Comparison of ENCODE assay signal across 8 cellular contexts in the genomic region with DNA sequence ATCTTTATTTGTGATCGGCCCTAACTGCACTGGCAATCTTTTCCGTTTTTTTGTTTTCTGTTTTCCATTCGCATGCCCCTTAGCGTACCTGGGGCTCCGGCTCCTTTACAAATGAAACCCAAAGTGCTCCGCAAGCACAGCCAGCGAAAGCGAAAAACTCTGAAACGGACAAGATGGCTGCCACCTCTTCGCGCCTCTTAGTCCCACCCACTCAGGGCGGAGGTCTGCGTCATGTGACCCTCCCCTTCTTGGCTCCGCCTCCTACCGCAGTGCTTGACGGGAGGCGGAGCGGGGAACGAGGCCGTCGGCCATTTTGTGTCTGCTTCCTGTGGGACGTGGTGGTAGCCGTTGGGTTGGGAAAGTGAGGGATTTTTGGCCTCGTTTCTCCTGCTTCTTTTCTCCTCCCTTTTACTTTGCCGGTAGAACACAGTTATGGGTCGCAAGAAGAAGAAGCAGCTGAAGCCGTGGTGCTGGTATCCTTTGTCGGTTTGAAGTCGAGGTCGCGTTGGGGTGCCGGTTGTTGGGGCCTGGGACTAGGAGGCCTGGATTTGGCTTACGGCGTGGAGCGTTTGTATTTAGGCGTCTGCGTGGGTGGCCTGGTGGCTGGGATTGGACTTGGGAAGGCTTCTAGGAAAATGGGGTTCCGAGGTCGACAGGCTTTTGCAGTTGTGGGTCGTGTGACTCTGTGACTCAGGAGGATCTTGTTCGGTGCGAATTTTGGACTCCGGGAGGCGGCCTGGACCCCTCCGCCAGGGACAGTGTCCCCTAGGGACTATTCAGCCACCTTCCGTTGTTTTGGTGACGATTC. TPM values are rescaled to one million over a fixed set of nuclear protein-coding genes. Genes with fewer than 3 reads are reported as not detected.
DNase-seq lines count a peak whose midpoint lies in the region; ATAC-seq and TF ChIP-seq lines count a peak whose summit lies in the region.

A gene (plus strand): TSS at position 304 of the 808 bp plus-strand sequence. CDS start 129 bp downstream, at position 433.

- peaks cover 28% of the 10 kb centered on the region for H3K4me1 Mint-ChIP-seq in activated CD4-positive, alpha-beta T cell treated with anti-CD3 and anti-CD28 coated beads for 36 hours

- no peaks in the 10 kb centered on the region for H3K27me3 ChIP-seq in kidney epithelial cell (ENCODE audit: control insufficient read depth, insufficient read depth, low read length)

- peaks cover 52% of the 10 kb centered on the region for H3K36me3 Mint-ChIP-seq in activated CD4-positive, alpha-beta T cell treated with anti-CD3 and anti-CD28 coated beads for 36 hours (ENCODE audit: low read depth)

- H3K4me3 Mint-ChIP-seq in activated CD4-positive, alpha-beta T cell treated with anti-CD3 and anti-CD28 coated beads for 36 hours: peak within 1 kb of the TSS; percentile 99

- no peaks in the 10 kb centered on the region for H3K9me3 Mint-ChIP-seq in activated CD4-positive, alpha-beta T cell treated with anti-CD3 and anti-CD28 coated beads for 36 hours (ENCODE audit: low read depth)

- peak; percentile 89 for TF ChIP-seq POLR2A in GM19099 (IDR thresholded peaks at IDR 0.05; ENCODE audit: extremely low read depth, insufficient read length, low read depth)

- peak within 1 kb of the TSS; percentile 79 for H3K4me3 ChIP-seq in choroid plexus epithelial cell (ENCODE audit: low read depth, low read length)
- peak within 1 kb of the TSS; percentile 95 for H3K4me3 ChIP-seq in kidney epithelial cell (ENCODE audit: low read depth, low read length)

- H3K36me3 ChIP-seq in kidney epithelial cell (ENCODE audit: control insufficient read depth, insufficient read depth, low read length): no peaks in the 10 kb centered on the region

- DNase-seq in AG20443 (ENCODE audit: low spot score) (peak; percentile 97), NCI-H524 (lab: John Stamatoyannopoulos, UW) (peak; percentile 98 to 99), choroid plexus epithelial cell (ENCODE audit: low read depth) (peak; percentile 98), kidney epithelial cell (ENCODE audit: low read depth) (peak; percentile 81)
- DNase-seq in activated CD4-positive, alpha-beta T cell treated with anti-CD3 and anti-CD28 coated beads for 36 hours: peak; percentile 98
- peak; percentile 93 to 94 for DNase-seq in stimulated activated CD4-positive, alpha-beta T cell treated with anti-CD3 and anti-CD28 coated beads, Interleukin-15, amount 100 ng/mL, for 48 hours (ENCODE audit: low read depth in 2 of 2)

- POLR2A ChIA-PET in activated CD4-positive, alpha-beta T cell treated with anti-CD3 and anti-CD28 coated beads for 36 hours (lab: Charles Lee): interaction anchor here (0.7 to 1.4 kb wide), 3 partner anchors 9 to 94 kb away, joined by 4 to 13 read pairs (median 5); a partner anchor contains a TSS

- intact Hi-C loops in activated CD4-positive, alpha-beta T cell treated with anti-CD3 and anti-CD28 coated beads for 36 hours (cut with DNase I, micrococcal nuclease): loop anchor here (1.0 to 5.0 kb wide), 7 partner anchors 8 to 413 kb away; a partner anchor contains a TSS

- CTCF ChIA-PET in activated CD4-positive, alpha-beta T cell treated with anti-CD3 and anti-CD28 coated beads for 36 hours (lab: Charles Lee): interaction anchor here (1.6 to 1.9 kb wide), 2 partner anchors 9 to 21 kb away, joined by 6 to 9 read pairs; no protein-coding TSS in a partner anchor

- peak within 1 kb of the TSS; percentile 100 for H3K27ac Mint-ChIP-seq in activated CD4-positive, alpha-beta T cell treated with anti-CD3 and anti-CD28 coated beads for 36 hours

- peak; percentile 91 for ATAC-seq in HG03439 (IDR thresholded peaks at IDR 0.05; ENCODE audit: unreplicated experiment)
- ATAC-seq in activated CD4-positive, alpha-beta T cell treated with anti-CD3 and anti-CD28 coated beads for 36 hours: peak; percentile 97

- peak; percentile 1 for TF ChIP-seq CTCF in choroid plexus epithelial cell (conservative IDR thresholded peaks at IDR 0.05; ENCODE audit: low read depth, low read length)
- no peak for TF ChIP-seq CTCF in kidney epithelial cell (IDR thresholded peaks at IDR 0.05; ENCODE audit: insufficient read depth, low read length, poor library complexity, severe bottlenecking)

- H3K27me3 Mint-ChIP-seq in activated CD4-positive, alpha-beta T cell treated with anti-CD3 and anti-CD28 coated beads for 36 hours: no peaks in the 10 kb centered on the region

RNA-seq across cellular contexts. Expression of the gene that starts here (rescaled TPM):
- total RNA-seq in activated CD4-positive, alpha-beta T cell treated with anti-CD3 and anti-CD28 coated beads for 36 hours: 100 to 1,000 TPM; 197 to 231 TPM
- total RNA-seq in kidney epithelial cell: 122 and 160 TPM in 2 replicates

Comparison
In these comparisons a context has a peak if more than half of its experiments do, and no peak if none do; other contexts are left out.
1. Peak in every context shown above with its lines: DNase-seq, ATAC-seq and H3K4me3 ChIP-seq.